Comparison of ENCODE assay signal across 8 cellular contexts in genomic region chr19:51593969-51594773, GRCh38. TPM values are rescaled to one million over a fixed set of nuclear protein-coding genes. Genes with fewer than 3 reads are reported as not detected.
DNase-seq lines count a peak whose midpoint lies in the region; ATAC-seq and TF ChIP-seq lines count a peak whose summit lies in the region.

No MANE protein-coding gene starts in this region.

- H3K4me2 ChIP-seq in osteoblast (ENCODE audit: insufficient read depth, low read length), result peak overlapping the region; percentile 79

- intact Hi-C loops in head of caudate nucleus (cut with DNase I), result loop anchor here (2.0 kb wide), 1 partner anchor 485 kb away; the partner anchor contains the start of gene CTU1

- peaks cover 6% of the 10 kb centered on the region for H3K9me3 Mint-ChIP-seq in activated naive CD8-positive, alpha-beta T cell treated with anti-CD3 and anti-CD28 coated beads, Interleukin-2, amount 10 ng/mL, durations not matched to agents 7 days and 5 days

- H2AFZ ChIP-seq in osteoblast (ENCODE audit: low read length), result peak overlapping the region; percentile 95

- H4K20me1 ChIP-seq in osteoblast (ENCODE audit: insufficient read depth, low read length), result no peaks in the 10 kb centered on the region

- TF ChIP-seq CTCF in GM10248 (IDR thresholded peaks at IDR 0.05; ENCODE audit: control extremely low read depth, extremely low read depth, low read depth, missing control alignments) (no peak), osteoblast (IDR thresholded peaks at IDR 0.05; ENCODE audit: extremely low read depth, low read depth, low read length) (no peak), thoracic aorta (IDR thresholded peaks at IDR 0.05) (no peak)

- CTCF ChIA-PET in GM10248 (lab: Yijun Ruan, JAX), result interaction anchor here (1.0 to 1.1 kb wide), 2 partner anchors 29 to 153 kb away, joined by 3 read pairs; no protein-coding TSS in a partner anchor

- H3K27ac Mint-ChIP-seq in activated naive CD8-positive, alpha-beta T cell treated with anti-CD3 and anti-CD28 coated beads, Interleukin-2, amount 10 ng/mL, durations not matched to agents 7 days and 5 days, result peak overlapping the region; percentile 53

- H3K4me3 Mint-ChIP-seq in activated naive CD8-positive, alpha-beta T cell treated with anti-CD3 and anti-CD28 coated beads, Interleukin-2, amount 10 ng/mL, durations not matched to agents 7 days and 5 days, result peak overlapping the region; percentile 90

- no peaks in the 10 kb centered on the region for H3K9me3 ChIP-seq in osteoblast (ENCODE audit: low read depth, low read length)
- H3K9me3 ChIP-seq in thoracic aorta, result no peaks in the 10 kb centered on the region

- peaks cover 9% of the 10 kb centered on the region for H3K4me1 Mint-ChIP-seq in activated naive CD8-positive, alpha-beta T cell treated with anti-CD3 and anti-CD28 coated beads, Interleukin-2, amount 10 ng/mL, durations not matched to agents 7 days and 5 days

- H3K4me3 ChIP-seq in osteoblast (ENCODE audit: insufficient read depth, low read length), result peak overlapping the region; percentile 77
- peak overlapping the region; percentile 83 for H3K4me3 ChIP-seq in thoracic aorta

- no peaks in the 10 kb centered on the region for H3K27me3 Mint-ChIP-seq in activated naive CD8-positive, alpha-beta T cell treated with anti-CD3 and anti-CD28 coated beads, Interleukin-2, amount 10 ng/mL, durations not matched to agents 7 days and 5 days

- ATAC-seq in HG02610 (IDR thresholded peaks at IDR 0.05; ENCODE audit: unreplicated experiment) (peak; percentile 91), thoracic aorta (ENCODE audit: insufficient number of reproducible peaks, low FRiP score, low read depth) (peak; percentile 90)
- peak; percentile 100 for ATAC-seq in activated naive CD8-positive, alpha-beta T cell treated with anti-CD3 and anti-CD28 coated beads, Interleukin-2, amount 10 ng/mL, durations not matched to agents 7 days and 5 days (ENCODE audit: low read depth)

- H3K36me3 Mint-ChIP-seq in activated naive CD8-positive, alpha-beta T cell treated with anti-CD3 and anti-CD28 coated beads, Interleukin-2, amount 10 ng/mL, durations not matched to agents 7 days and 5 days, result peaks cover 7% of the 10 kb centered on the region

- no peaks in the 10 kb centered on the region for H3K4me1 ChIP-seq in osteoblast (ENCODE audit: insufficient read depth, low read length)
- peaks cover 7 to 16% of the 10 kb centered on the region in 2 donors for H3K4me1 ChIP-seq in thoracic aorta (ENCODE audit: control insufficient read depth in 1 of 2, low read depth in 2 of 2)

- DNase-seq in GM10248 (ENCODE audit: extremely low spot score) (peak; percentile 98), NCI-H1092 treated with DMSO at 0.1 percent for 48 hours (lab: John Stamatoyannopoulos, UW) (peak; percentile 89), SKM-1 treated with dmso at 0.1 percent for 144 hours (lab: John Stamatoyannopoulos, UW; ENCODE audit: unreplicated experiment) (peak; percentile 74), head of caudate nucleus (peak; percentile 97 to 100 (median 99)), osteoblast (ENCODE audit: insufficient read length, low spot score, missing footprints) (peak; percentile 100), thoracic aorta (ENCODE audit: low spot score) (peak; percentile 86)
- DNase-seq in activated naive CD8-positive, alpha-beta T cell treated with anti-CD3 and anti-CD28 coated beads, Interleukin-2, amount 10 ng/mL, durations not matched to agents 7 days and 5 days, result peak; percentile 95

- no peak overlapping the region for H3K27ac ChIP-seq in osteoblast (ENCODE audit: low read depth, low read length)
- no peak overlapping the region for H3K27ac ChIP-seq in thoracic aorta

- H3K36me3 ChIP-seq in osteoblast (ENCODE audit: insufficient read depth, low read length) (no peaks in the 10 kb centered on the region), thoracic aorta (no peaks in the 10 kb centered on the region)

- H3K27me3 ChIP-seq in osteoblast (ENCODE audit: insufficient read depth, low read length) (no peaks in the 10 kb centered on the region), thoracic aorta (replicated peaks; ENCODE audit: insufficient read depth) (no peaks in the 10 kb centered on the region)

- no peaks in the 10 kb centered on the region for H3K79me2 ChIP-seq in osteoblast (ENCODE audit: insufficient read depth, low read length)

- POLR2A ChIA-PET in GM10248 (lab: Yijun Ruan, JAX), result interaction anchor here (0.7 kb wide), 1 partner anchor 12 kb away, joined by 3 read pairs; no protein-coding TSS in a partner anchor
- POLR2A ChIA-PET in activated naive CD8-positive, alpha-beta T cell treated with anti-CD3 and anti-CD28 coated beads, Interleukin-2, amount 10 ng/mL, durations not matched to agents 7 days and 5 days (lab: Charles Lee), result interaction anchor here (0.6 to 1.1 kb wide), 2 partner anchors 22 to 23 kb away, joined by 3 to 4 read pairs; partner anchors contain the start of gene ZNF175

RNA-seq across cellular contexts. Expression of gene ZNF175, which starts 23.1 kb away (rescaled TPM):
- 10 to 100 TPM in 1 of 2 experiments, 1 to 10 TPM in 1; 9.5 to 15.6 TPM for total RNA-seq in activated naive CD8-positive, alpha-beta T cell treated with anti-CD3 and anti-CD28 coated beads, Interleukin-2, amount 10 ng/mL, durations not matched to agents 7 days and 5 days
- total RNA-seq in osteoblast, result 6.2 and 7.6 TPM in 2 replicates
- total RNA-seq in thoracic aorta, result 10 to 100 TPM in 1 of 2 donors, 1 to 10 TPM in 1; 6.6 to 15.6 TPM

RNA-seq across cellular contexts. Expression of gene SIGLEC5, which starts 36.0 kb away (rescaled TPM):
- total RNA-seq in activated naive CD8-positive, alpha-beta T cell treated with anti-CD3 and anti-CD28 coated beads, Interleukin-2, amount 10 ng/mL, durations not matched to agents 7 days and 5 days, result not detected
- total RNA-seq in osteoblast (under 0.01 TPM in 1 of 2 replicates, not detected in the other), thoracic aorta (1 to 10 TPM in 1 of 2 donors, not detected in 1; 1.4 TPM)

RNA-seq across cellular contexts. Expression of gene SIGLEC14, which starts 52.5 kb away (rescaled TPM):
- under 1 TPM; 0.33 to 0.57 TPM for total RNA-seq in activated naive CD8-positive, alpha-beta T cell treated with anti-CD3 and anti-CD28 coated beads, Interleukin-2, amount 10 ng/mL, durations not matched to agents 7 days and 5 days
- total RNA-seq in osteoblast (not detected in 2 replicates), thoracic aorta (10 to 100 TPM in 1 of 2 donors, 1 to 10 TPM in 1; 4.6 to 12.6 TPM)
